1 cellular context compared by ENCODE assay signal in genomic region chr19:49502866-49503581, GRCh38.
TF ChIP-seq lines count a peak whose summit lies in the region.

No MANE protein-coding gene starts in this region.

TF ChIP-seq in K562, 482 proteins besides CTCF, POLR2A, EP300 and RAD21 (continued from another document):
- TF ChIP-seq E2F1 (CRISPR knock-in tag; IDR thresholded peaks at IDR 0.05), result no peak
- TF ChIP-seq, protein P1, sequence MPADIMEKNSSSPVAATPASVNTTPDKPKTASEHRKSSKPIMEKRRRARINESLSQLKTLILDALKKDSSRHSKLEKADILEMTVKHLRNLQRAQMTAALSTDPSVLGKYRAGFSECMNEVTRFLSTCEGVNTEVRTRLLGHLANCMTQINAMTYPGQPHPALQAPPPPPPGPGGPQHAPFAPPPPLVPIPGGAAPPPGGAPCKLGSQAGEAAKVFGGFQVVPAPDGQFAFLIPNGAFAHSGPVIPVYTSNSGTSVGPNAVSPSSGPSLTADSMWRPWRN (IDR thresholded peaks at IDR 0.05; ENCODE audit: low read depth), result no peak
- TF ChIP-seq, protein P2, sequence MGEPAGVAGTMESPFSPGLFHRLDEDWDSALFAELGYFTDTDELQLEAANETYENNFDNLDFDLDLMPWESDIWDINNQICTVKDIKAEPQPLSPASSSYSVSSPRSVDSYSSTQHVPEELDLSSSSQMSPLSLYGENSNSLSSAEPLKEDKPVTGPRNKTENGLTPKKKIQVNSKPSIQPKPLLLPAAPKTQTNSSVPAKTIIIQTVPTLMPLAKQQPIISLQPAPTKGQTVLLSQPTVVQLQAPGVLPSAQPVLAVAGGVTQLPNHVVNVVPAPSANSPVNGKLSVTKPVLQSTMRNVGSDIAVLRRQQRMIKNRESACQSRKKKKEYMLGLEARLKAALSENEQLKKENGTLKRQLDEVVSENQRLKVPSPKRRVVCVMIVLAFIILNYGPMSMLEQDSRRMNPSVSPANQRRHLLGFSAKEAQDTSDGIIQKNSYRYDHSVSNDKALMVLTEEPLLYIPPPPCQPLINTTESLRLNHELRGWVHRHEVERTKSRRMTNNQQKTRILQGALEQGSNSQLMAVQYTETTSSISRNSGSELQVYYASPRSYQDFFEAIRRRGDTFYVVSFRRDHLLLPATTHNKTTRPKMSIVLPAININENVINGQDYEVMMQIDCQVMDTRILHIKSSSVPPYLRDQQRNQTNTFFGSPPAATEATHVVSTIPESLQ (CRISPR knock-in tag; IDR thresholded peaks at IDR 0.05), result no peak
- TF ChIP-seq POLR3G (IDR thresholded peaks at IDR 0.05; ENCODE audit: extremely low read depth, insufficient read length, insufficient replicate concordance), result no peak
- peak; percentile 12; the same call in 1 of the 2 replicates for TF ChIP-seq ADNP (tag; IDR thresholded peaks at IDR 0.05)
- TF ChIP-seq, protein P3, sequence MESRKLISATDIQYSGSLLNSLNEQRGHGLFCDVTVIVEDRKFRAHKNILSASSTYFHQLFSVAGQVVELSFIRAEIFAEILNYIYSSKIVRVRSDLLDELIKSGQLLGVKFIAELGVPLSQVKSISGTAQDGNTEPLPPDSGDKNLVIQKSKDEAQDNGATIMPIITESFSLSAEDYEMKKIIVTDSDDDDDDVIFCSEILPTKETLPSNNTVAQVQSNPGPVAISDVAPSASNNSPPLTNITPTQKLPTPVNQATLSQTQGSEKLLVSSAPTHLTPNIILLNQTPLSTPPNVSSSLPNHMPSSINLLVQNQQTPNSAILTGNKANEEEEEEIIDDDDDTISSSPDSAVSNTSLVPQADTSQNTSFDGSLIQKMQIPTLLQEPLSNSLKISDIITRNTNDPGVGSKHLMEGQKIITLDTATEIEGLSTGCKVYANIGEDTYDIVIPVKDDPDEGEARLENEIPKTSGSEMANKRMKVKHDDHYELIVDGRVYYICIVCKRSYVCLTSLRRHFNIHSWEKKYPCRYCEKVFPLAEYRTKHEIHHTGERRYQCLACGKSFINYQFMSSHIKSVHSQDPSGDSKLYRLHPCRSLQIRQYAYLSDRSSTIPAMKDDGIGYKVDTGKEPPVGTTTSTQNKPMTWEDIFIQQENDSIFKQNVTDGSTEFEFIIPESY (CRISPR knock-in tag; IDR thresholded peaks at IDR 0.05), result peak; percentile 42; the same call in 1 of the 2 replicates
- TF ChIP-seq BCOR (IDR thresholded peaks at IDR 0.05), result peak; percentile 65
- TF ChIP-seq TAF7 (tag; IDR thresholded peaks at IDR 0.05), result no peak
- TF ChIP-seq, protein P4, sequence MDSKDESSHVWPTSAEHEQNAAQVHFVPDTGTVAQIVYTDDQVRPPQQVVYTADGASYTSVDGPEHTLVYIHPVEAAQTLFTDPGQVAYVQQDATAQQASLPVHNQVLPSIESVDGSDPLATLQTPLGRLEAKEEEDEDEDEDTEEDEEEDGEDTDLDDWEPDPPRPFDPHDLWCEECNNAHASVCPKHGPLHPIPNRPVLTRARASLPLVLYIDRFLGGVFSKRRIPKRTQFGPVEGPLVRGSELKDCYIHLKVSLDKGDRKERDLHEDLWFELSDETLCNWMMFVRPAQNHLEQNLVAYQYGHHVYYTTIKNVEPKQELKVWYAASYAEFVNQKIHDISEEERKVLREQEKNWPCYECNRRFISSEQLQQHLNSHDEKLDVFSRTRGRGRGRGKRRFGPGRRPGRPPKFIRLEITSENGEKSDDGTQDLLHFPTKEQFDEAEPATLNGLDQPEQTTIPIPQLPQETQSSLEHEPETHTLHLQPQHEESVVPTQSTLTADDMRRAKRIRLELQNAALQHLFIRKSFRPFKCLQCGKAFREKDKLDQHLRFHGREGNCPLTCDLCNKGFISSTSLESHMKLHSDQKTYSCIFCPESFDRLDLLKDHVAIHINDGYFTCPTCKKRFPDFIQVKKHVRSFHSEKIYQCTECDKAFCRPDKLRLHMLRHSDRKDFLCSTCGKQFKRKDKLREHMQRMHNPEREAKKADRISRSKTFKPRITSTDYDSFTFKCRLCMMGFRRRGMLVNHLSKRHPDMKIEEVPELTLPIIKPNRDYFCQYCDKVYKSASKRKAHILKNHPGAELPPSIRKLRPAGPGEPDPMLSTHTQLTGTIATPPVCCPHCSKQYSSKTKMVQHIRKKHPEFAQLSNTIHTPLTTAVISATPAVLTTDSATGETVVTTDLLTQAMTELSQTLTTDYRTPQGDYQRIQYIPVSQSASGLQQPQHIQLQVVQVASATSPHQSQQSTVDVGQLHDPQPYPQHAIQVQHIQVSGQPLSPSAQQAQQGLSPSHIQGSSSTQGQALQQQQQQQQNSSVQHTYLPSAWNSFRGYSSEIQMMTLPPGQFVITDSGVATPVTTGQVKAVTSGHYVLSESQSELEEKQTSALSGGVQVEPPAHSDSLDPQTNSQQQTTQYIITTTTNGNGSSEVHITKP (IDR thresholded peaks at IDR 0.05; ENCODE audit: partially characterized antibody), result peak; percentile 16
- TF ChIP-seq SAP30 (IDR thresholded peaks at IDR 0.05; ENCODE audit: borderline replicate concordance, insufficient read depth, low read depth, low read length, poor library complexity, severe bottlenecking), result no peak
- peak; percentile 37; the same call in 1 of the 2 replicates for TF ChIP-seq SP1 (CRISPR knock-in tag; IDR thresholded peaks at IDR 0.05)
- TF ChIP-seq ZNF24 (IDR thresholded peaks at IDR 0.05), result no peak
- no peak for TF ChIP-seq ZNF655 (CRISPR knock-in tag; IDR thresholded peaks at IDR 0.05)
